19 cellular contexts compared by ENCODE assay signal in the genomic region with DNA sequence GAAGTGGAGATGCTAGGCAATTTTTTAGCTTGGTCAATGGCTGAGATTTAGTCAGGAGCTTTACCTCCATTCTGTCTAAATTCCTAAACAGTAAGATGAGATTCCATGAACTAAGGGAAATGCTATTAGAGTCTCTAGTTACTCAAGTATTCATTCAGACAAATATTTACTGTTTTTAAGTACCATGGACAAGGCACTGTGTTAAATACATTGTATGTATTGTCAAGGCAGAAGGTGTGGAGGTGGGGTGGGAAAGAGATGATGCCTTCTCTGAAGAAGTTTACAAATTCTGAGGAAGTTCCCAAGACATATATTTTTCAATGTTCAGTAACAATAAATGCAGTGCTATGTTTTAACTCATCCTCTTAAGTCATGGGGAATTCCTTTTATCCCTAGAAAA.
DNase-seq lines count a peak whose midpoint lies in the region; TF ChIP-seq lines count a peak whose summit lies in the region.
"Had no signal": no experiment of that assay in that cellular context is flagged by ENCODE, and none has a peak within 500 bp of the region (broad histone marks: within the 10 kb centered on the region; RNA-seq: fewer than 3 reads in every experiment).

No MANE protein-coding gene starts in this region.

- no peaks in the 10 kb centered on the region for H3K27me3 ChIP-seq in cardiac muscle cell
- no peaks in the 10 kb centered on the region for H3K27me3 ChIP-seq in left ventricle myocardium inferior (ENCODE audit: low read depth)
- no peaks in the 10 kb centered on the region for H3K27me3 ChIP-seq in adipocyte (replicated peaks; ENCODE audit: control insufficient read depth, insufficient read depth, low read length)
- no peaks in the 10 kb centered on the region for H3K27me3 ChIP-seq in hepatocyte
- H3K27me3 ChIP-seq: Peyer's patch, SJSA1 had no signal

- no peaks in the 10 kb centered on the region for H3K79me2 ChIP-seq in hepatocyte

- intact Hi-C loops in left ventricle myocardium inferior (cut with micrococcal nuclease), result no loop called here

- H4K20me1 ChIP-seq in hepatocyte (ENCODE audit: insufficient read depth, poor library complexity, severe bottlenecking), result no peaks in the 10 kb centered on the region

- no peaks in the 10 kb centered on the region for H3K9me3 ChIP-seq in cardiac muscle cell (ENCODE audit: low read depth)
- no peaks in the 10 kb centered on the region for H3K9me3 ChIP-seq in left ventricle myocardium inferior (replicated peaks)
- H3K9me3 ChIP-seq in adipocyte (ENCODE audit: control insufficient read depth, low read length), result peaks cover 4% of the 10 kb centered on the region
- H3K9me3 ChIP-seq in hepatocyte (ENCODE audit: low read depth), result no peaks in the 10 kb centered on the region
- H3K9me3 ChIP-seq: Peyer's patch had no signal

- TF ChIP-seq CTCF in cardiac muscle cell (IDR thresholded peaks at IDR 0.05; ENCODE audit: low read depth, low read length) (no peak), left ventricle myocardium inferior (IDR thresholded peaks at IDR 0.05; ENCODE audit: borderline replicate concordance) (no peak), hepatocyte (IDR thresholded peaks at IDR 0.05; ENCODE audit: poor library complexity) (no peak)

- no peak overlapping the region for H3K4me2 ChIP-seq in hepatocyte

- H3K27ac ChIP-seq in cardiac muscle cell, result no peak overlapping the region
- H3K27ac ChIP-seq in left ventricle myocardium inferior (replicated peaks), result no peak overlapping the region
- no peak overlapping the region for H3K27ac ChIP-seq in hepatocyte
- H3K27ac ChIP-seq: Peyer's patch, SJSA1 had no signal

- H2AFZ ChIP-seq in hepatocyte, result no peak overlapping the region

- H3K9ac ChIP-seq in adipocyte (ENCODE audit: low read length), result no peak overlapping the region

- no peaks in the 10 kb centered on the region for H3K4me1 ChIP-seq in cardiac muscle cell (ENCODE audit: low read depth)
- H3K4me1 ChIP-seq in left ventricle myocardium inferior, result no peaks in the 10 kb centered on the region
- H3K4me1 ChIP-seq in adipocyte (ENCODE audit: control insufficient read depth, insufficient read depth, low read length), result no peaks in the 10 kb centered on the region
- H3K4me1 ChIP-seq in hepatocyte (ENCODE audit: insufficient read depth), result no peaks in the 10 kb centered on the region
- H3K4me1 ChIP-seq: Peyer's patch, SJSA1 had no signal

- no peaks in the 10 kb centered on the region for H3K36me3 ChIP-seq in cardiac muscle cell
- H3K36me3 ChIP-seq in left ventricle myocardium inferior, result no peaks in the 10 kb centered on the region
- H3K36me3 ChIP-seq in adipocyte (ENCODE audit: control insufficient read depth, insufficient read depth, low read length, severe bottlenecking), result no peaks in the 10 kb centered on the region
- H3K36me3 ChIP-seq in hepatocyte (replicated peaks; ENCODE audit: insufficient read depth, low read depth), result no peaks in the 10 kb centered on the region
- H3K36me3 ChIP-seq: Peyer's patch, SJSA1 had no signal

- no peaks in the 10 kb centered on the region for H3K9me2 ChIP-seq in hepatocyte (replicated peaks; ENCODE audit: insufficient read depth)

- DNase-seq in cardiac muscle cell (ENCODE audit: low read depth in 1 of 2, low spot score in 1 of 2) (peak; percentile 30 to 52), left ventricle myocardium inferior (no peak), adipocyte (ENCODE audit: low read depth) (peak; percentile 0), hepatocyte (ENCODE audit: low spot score) (peak; percentile 14), hypothalamus (lab: John Stamatoyannopoulos, UW) (no peak), ecto neural progenitor cell (ENCODE audit: low spot score) (no peak), NCI-H2196 treated with DMSO at 0.1 percent for 48 hours (lab: John Stamatoyannopoulos, UW; ENCODE audit: unreplicated experiment) (no peak), SIG-M5 treated with dmso at 0.1 percent for 504 hours (lab: John Stamatoyannopoulos, UW; ENCODE audit: unreplicated experiment) (no peak)
- DNase-seq: AML-193; C1 segment of cervical spinal cord; CD8-positive, alpha-beta T cell; Kasumi-1; NCI-H1092; NCI-H1436 treated with DMSO at 0.1 percent for 48 hours; NCI-H2029; NCI-H345; NCI-H82; Peyer's patch had no signal

- H3K4me3 ChIP-seq in cardiac muscle cell, result no peak overlapping the region
- H3K4me3 ChIP-seq in left ventricle myocardium inferior, result no peak overlapping the region
- H3K4me3 ChIP-seq in adipocyte (ENCODE audit: low read length), result no peak overlapping the region
- no peak overlapping the region for H3K4me3 ChIP-seq in hepatocyte
- H3K4me3 ChIP-seq: Peyer's patch, SJSA1 had no signal

Comparison
In these comparisons a context has a peak if more than half of its experiments do, and no peak if none do; other contexts are left out.
1. DNase-seq: peak in cardiac muscle cell (2 of 2), adipocyte (single experiment) and hepatocyte (single experiment); none in left ventricle myocardium inferior (single experiment), hypothalamus (0 of 51), ecto neural progenitor cell (single experiment), NCI-H2196 treated with DMSO at 0.1 percent for 48 hours (single experiment) and SIG-M5 treated with dmso at 0.1 percent for 504 hours (single experiment).